8 cellular contexts compared by ENCODE assay signal in the genomic region with DNA sequence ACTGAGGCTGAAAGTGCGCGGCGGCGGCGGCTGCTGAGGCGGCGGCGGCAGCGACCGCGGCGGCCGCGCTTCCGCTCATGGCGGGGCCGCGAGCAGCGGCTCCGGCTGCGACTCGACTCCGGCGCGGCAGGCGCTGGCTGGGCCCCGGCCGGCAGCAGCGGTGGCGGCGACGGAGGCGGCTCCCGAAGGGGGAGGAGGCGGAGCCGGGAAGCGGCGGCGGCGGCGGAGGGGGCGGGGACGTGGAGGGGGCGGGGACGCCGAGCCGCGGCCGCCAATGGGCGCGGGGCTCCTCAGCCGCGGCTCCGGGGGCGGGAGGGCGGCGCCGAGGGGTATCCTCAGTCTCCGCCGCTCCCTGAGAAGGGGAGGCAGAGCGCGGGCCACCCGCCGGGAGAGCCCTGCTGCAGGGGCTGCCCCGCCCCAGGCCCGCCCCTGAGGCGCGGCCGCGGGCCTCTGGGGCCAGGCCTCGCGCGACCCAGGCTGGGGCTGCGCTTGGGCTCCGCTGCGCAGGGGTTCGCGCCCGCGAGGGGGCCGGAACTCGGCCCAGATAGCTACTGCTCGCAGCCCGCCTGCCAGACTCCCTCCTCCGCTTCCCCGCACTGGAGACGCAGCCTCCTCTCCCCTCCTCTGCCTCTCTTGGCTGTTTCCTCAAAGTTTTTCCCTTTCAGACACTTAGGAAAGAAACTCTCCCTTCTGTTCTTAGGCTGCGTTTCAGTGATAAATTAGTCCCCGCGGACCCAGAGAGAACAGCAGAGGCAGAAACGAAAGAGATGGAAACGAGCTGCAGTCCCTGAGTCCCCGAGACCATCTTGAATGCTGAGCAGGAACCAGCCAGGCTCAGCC.
A peak's percentile ranks its signal among the peaks of the same experiment; 100 is the strongest.
DNase-seq lines count a peak whose midpoint lies in the region; ATAC-seq lines count a peak whose summit lies in the region.

No MANE protein-coding gene starts in this region.

- peak overlapping the region; percentile 60 for H3K4me2 ChIP-seq in mesendoderm (ENCODE audit: low read length)

- H3K9ac ChIP-seq in mesendoderm (ENCODE audit: low read length), result peak overlapping the region; percentile 83

- peak; percentile 76 for DNase-seq in CMK (ENCODE audit: low read depth)
- peak; percentile 67 for DNase-seq in HS-27A (ENCODE audit: low read depth)
- peak; percentile 52 for DNase-seq in NK-92 (lab: John Stamatoyannopoulos, UW; ENCODE audit: unreplicated experiment)
- DNase-seq in activated CD8-positive, alpha-beta memory T cell treated with anti-CD3 and anti-CD28 coated beads for 4 hours (ENCODE audit: low read depth in 2 of 2), result peak; percentile 76 to 84
- peak; percentile 85 to 88 (median 88) for DNase-seq in effector memory CD4-positive, alpha-beta T cell
- DNase-seq in mesendoderm, result peak; percentile 95
- DNase-seq in stimulated activated CD8-positive, alpha-beta memory T cell treated with anti-CD3 and anti-CD28 coated beads, Interleukin-12 subunit alpha, Interleukin-12 subunit beta, amount 100 ng/mL, for 4 hours (ENCODE audit: low read depth), result peak; percentile 91

- H3K56ac ChIP-seq in mesendoderm (ENCODE audit: low read length), result peak overlapping the region; percentile 85

- ATAC-seq in GM19468 (IDR thresholded peaks at IDR 0.05; ENCODE audit: extremely low read depth, unreplicated experiment), result peak; percentile 64

- peak overlapping the region; percentile 99 for H3K18ac ChIP-seq in mesendoderm (ENCODE audit: low read length)

- no CpG with 5 or more reads among the region's 93 CpGs for WGBS in mesendoderm (ENCODE audit: extremely low coverage, insufficient coverage, low lambda C conversion rate)

- H3K9me3 ChIP-seq in effector memory CD4-positive, alpha-beta T cell (ENCODE audit: control insufficient read depth, low read length), result no peaks in the 10 kb centered on the region

- no peak overlapping the region for H2AK5ac ChIP-seq in mesendoderm (ENCODE audit: low read length)

- H3K27ac ChIP-seq in effector memory CD4-positive, alpha-beta T cell (ENCODE audit: insufficient read depth, low read length, poor library complexity, severe bottlenecking), result peak overlapping the region; percentile 93
- peak overlapping the region; percentile 84 for H3K27ac ChIP-seq in mesendoderm (ENCODE audit: low read depth, low read length)

- no peaks in the 10 kb centered on the region for H3K36me3 ChIP-seq in effector memory CD4-positive, alpha-beta T cell (ENCODE audit: control insufficient read depth, insufficient read depth, low read length)
- H3K36me3 ChIP-seq in mesendoderm (ENCODE audit: control insufficient read depth, insufficient read depth, low read length), result peaks cover under 1% of the 10 kb centered on the region

- peak overlapping the region; percentile 68 for H3K4me3 ChIP-seq in effector memory CD4-positive, alpha-beta T cell (ENCODE audit: insufficient read depth, low read depth, low read length, poor library complexity, severe bottlenecking)
- H3K4me3 ChIP-seq in mesendoderm (ENCODE audit: low read length), result peak overlapping the region; percentile 25

- H2BK15ac ChIP-seq in mesendoderm (replicated peaks; ENCODE audit: low read depth), result peak overlapping the region; percentile 20

- no peaks in the 10 kb centered on the region for H3K27me3 ChIP-seq in effector memory CD4-positive, alpha-beta T cell (replicated peaks; ENCODE audit: control insufficient read depth, insufficient read depth, low read length, poor library complexity, severe bottlenecking)
- no peaks in the 10 kb centered on the region for H3K27me3 ChIP-seq in mesendoderm (ENCODE audit: insufficient read depth, low read length, poor library complexity)

- H2BK5ac ChIP-seq in mesendoderm (ENCODE audit: low read length), result peak overlapping the region; percentile 16

- H4K5ac ChIP-seq in mesendoderm (ENCODE audit: low read length), result no peak overlapping the region

- peak overlapping the region; percentile 31 for H4K8ac ChIP-seq in mesendoderm (ENCODE audit: low read depth, low read length)

- H2BK120ac ChIP-seq in mesendoderm (ENCODE audit: low read depth, low read length), result peak overlapping the region; percentile 90

- peaks cover 25% of the 10 kb centered on the region for H3K4me1 ChIP-seq in effector memory CD4-positive, alpha-beta T cell (ENCODE audit: control insufficient read depth, insufficient read depth, low read length, poor library complexity, severe bottlenecking)
- peaks cover 2% of the 10 kb centered on the region for H3K4me1 ChIP-seq in mesendoderm (ENCODE audit: control insufficient read depth, low read depth, low read length)

- no peak overlapping the region for H3K23ac ChIP-seq in mesendoderm (ENCODE audit: low read length)

- peaks cover 10% of the 10 kb centered on the region for H3K79me1 ChIP-seq in mesendoderm (ENCODE audit: low read length)

- H3K4ac ChIP-seq in mesendoderm (ENCODE audit: low read depth, low read length), result peak overlapping the region; percentile 97

- H3K79me2 ChIP-seq in mesendoderm (ENCODE audit: control insufficient read depth, insufficient read depth, low read length), result peaks cover 30% of the 10 kb centered on the region

Comparison
In these comparisons a context has a peak if more than half of its experiments do, and no peak if none do; other contexts are left out.
1. Peak in every context shown above with its lines: DNase-seq, ATAC-seq, H3K4me3 ChIP-seq and H3K27ac ChIP-seq.